In the genomic region with DNA sequence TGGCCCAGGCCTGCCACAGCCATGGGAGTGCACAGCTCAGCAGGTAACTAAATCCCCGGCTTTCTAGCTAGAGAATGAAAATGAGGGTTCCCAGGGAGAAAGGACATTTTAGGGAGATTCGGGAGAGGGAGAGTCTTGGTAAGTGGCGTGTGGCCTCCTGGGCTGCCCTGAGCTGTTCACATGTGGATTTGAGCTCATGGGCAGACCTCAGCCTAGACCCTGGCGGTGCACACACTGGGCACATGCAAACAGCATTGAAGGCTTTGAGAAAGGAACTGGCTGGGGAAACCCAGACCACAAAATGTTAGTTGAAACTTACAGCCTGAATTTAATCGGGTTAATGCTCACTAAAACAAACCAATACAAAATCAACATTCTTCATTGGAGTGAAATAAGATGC, we compare ENCODE assay signal across 24 cellular contexts.
"Had no signal": no experiment of that assay in that cellular context is flagged by ENCODE, and none has a peak within 500 bp of the region (broad histone marks: within the 10 kb centered on the region; RNA-seq: fewer than 3 reads in every experiment).

No MANE protein-coding gene starts in this region.

- H3K9me3 ChIP-seq: esophagus squamous epithelium, gastrocnemius medialis, lower lobe of right lung had no signal

- H3K27ac Mint-ChIP-seq: naive thymus-derived CD4-positive, alpha-beta T cell had no signal

- H3K4me3 ChIP-seq: coronary artery, dorsolateral prefrontal cortex, esophagus squamous epithelium, gastrocnemius medialis, heart right ventricle, left lung, lower lobe of right lung had no signal

- H3K4me3 Mint-ChIP-seq: naive thymus-derived CD4-positive, alpha-beta T cell had no signal

- DNase-seq: dermis blood vessel endothelial cell; dorsolateral prefrontal cortex; effector CD4-positive, alpha-beta T cell; effector memory CD4-positive, alpha-beta T cell; esophagus squamous epithelium; foreskin fibroblast; foreskin melanocyte; gastrocnemius medialis; glutamatergic neuron; head of caudate nucleus; heart right ventricle; hippocampal formation; left cardiac atrium; left lung; left ventricle myocardium superior; lower lobe of right lung; mesenchymal stem cell; midbrain; naive thymus-derived CD4-positive, alpha-beta T cell had no signal

- FAIRE-seq: colon, endothelial cell of umbilical vein, islet of Langerhans, keratinocyte had no signal

- H3K36me3 ChIP-seq: esophagus squamous epithelium, gastrocnemius medialis, heart right ventricle, left lung, lower lobe of right lung had no signal

- H3K4me1 ChIP-seq: gastrocnemius medialis, heart right ventricle, left lung, lower lobe of right lung had no signal

- H3K27ac ChIP-seq: coronary artery, dorsolateral prefrontal cortex, esophagus squamous epithelium, gastrocnemius medialis, heart right ventricle, left lung, lower lobe of right lung had no signal

- ATAC-seq: gastrocnemius medialis; heart right ventricle; left cardiac atrium; left lung; left ventricle myocardium superior; naive thymus-derived CD4-positive, alpha-beta T cell had no signal
